21 cellular contexts compared by ENCODE assay signal in the genomic region with DNA sequence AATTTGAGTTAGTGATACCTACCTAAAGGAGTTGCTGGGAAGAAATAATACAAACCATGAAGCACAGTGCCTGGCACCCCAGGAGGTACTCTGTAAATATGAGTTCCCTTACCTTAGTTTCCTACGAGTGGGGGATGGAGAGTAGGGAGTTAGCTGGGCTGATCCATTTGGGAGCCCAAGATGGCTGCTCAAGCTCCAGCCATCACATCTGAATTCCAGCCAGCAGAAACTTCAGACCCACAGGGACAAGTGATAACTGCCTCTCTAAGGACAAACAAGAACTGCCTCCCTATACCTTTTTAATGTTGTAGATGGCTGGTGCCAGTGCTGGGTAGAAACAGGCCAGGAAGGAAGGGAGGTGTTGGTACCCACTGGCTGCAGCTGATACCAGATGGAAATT. TPM values are rescaled to one million over a fixed set of nuclear protein-coding genes. Genes with fewer than 3 reads are reported as not detected.
DNase-seq lines count a peak whose midpoint lies in the region; TF ChIP-seq lines count a peak whose summit lies in the region.
"Had no signal": no experiment of that assay in that cellular context is flagged by ENCODE, and none has a peak within 500 bp of the region (broad histone marks: within the 10 kb centered on the region; RNA-seq: fewer than 3 reads in every experiment).

No MANE protein-coding gene starts in this region.

- TF ChIP-seq CTCF in HEK293 (tag by site-specific recombination; IDR thresholded peaks at IDR 0.05), result no peak
- TF ChIP-seq CTCF in spleen (IDR thresholded peaks at IDR 0.05 in 8 of 11, conservative IDR thresholded peaks at IDR 0.05 in 3 of 11), result no peak
- no peak for TF ChIP-seq CTCF in CD14-positive monocyte (IDR thresholded peaks at IDR 0.05)

- no peak overlapping the region for H3K4me3 Mint-ChIP-seq in activated naive CD4-positive, alpha-beta T cell treated with anti-CD3 and anti-CD28 coated beads, Interleukin-2, amount 10 ng/mL, durations not matched to agents 7 days and 5 days
- H3K4me3 Mint-ChIP-seq in CD14-positive monocyte, result no peak overlapping the region

- TF ChIP-seq POLR2A in spleen (IDR thresholded peaks at IDR 0.05), result no peak

- WGBS in spleen, 5 donors, result 86 to 100% (median 95%) methylated on average over 1 of the region's 1 CpG

- H3K27ac Mint-ChIP-seq in activated naive CD4-positive, alpha-beta T cell treated with anti-CD3 and anti-CD28 coated beads, Interleukin-2, amount 10 ng/mL, durations not matched to agents 7 days and 5 days, result peak overlapping the region; percentile 87
- peak overlapping the region in 1 of 7 donors; percentile 58 for H3K27ac Mint-ChIP-seq in CD14-positive monocyte

- H3K9me3 ChIP-seq in HEK293 (ENCODE audit: control insufficient read depth, insufficient read depth, low read depth, low read length), result no peaks in the 10 kb centered on the region
- H3K9me3 ChIP-seq in effector memory CD4-positive, alpha-beta T cell (ENCODE audit: control insufficient read depth, low read length), result peaks cover 7% of the 10 kb centered on the region
- peaks cover 0 to 28% (median 18%) of the 10 kb centered on the region in 8 donors for H3K9me3 ChIP-seq in spleen
- H3K9me3 ChIP-seq: HAP-1 had no signal

- DNase-seq in activated naive CD4-positive, alpha-beta T cell treated with anti-CD3 and anti-CD28 coated beads, Interleukin-2, amount 10 ng/mL, durations not matched to agents 7 days and 5 days, result no peak
- DNase-seq in activated naive CD4-positive, alpha-beta T cell (lab: John Stamatoyannopoulos, UW), result no peak
- no peak for DNase-seq in effector memory CD4-positive, alpha-beta T cell
- no peak for DNase-seq in spleen
- no peak for DNase-seq in NAMALWA (ENCODE audit: low spot score)
- no peak for DNase-seq in CD14-positive monocyte (ENCODE audit: low spot score)
- DNase-seq: ACHN; C1 segment of cervical spinal cord; DMS153; GDM1; KBM-7; NCI-H187; NCI-H2107; NCI-H510A; NCI-H748 treated with DMSO at 0.1 percent for 48 hours; NK-92 treated with Interleukin-12 subunit alpha and Interleukin-12 subunit beta, amount 100 ng/mL, for 24 hours; OCI-M1; Right ventricle myocardium superior had no signal

- intact Hi-C loops in spleen (cut with DNase I; ENCODE audit: low total_unique reads) (no loop called here), CD14-positive monocyte (cut with micrococcal nuclease) (no loop called here)

- H3K4me1 Mint-ChIP-seq in activated naive CD4-positive, alpha-beta T cell treated with anti-CD3 and anti-CD28 coated beads, Interleukin-2, amount 10 ng/mL, durations not matched to agents 7 days and 5 days, result peaks cover 27% of the 10 kb centered on the region
- no peaks in the 10 kb centered on the region for H3K4me1 Mint-ChIP-seq in CD14-positive monocyte

- H3K4me1 ChIP-seq in HEK293 (ENCODE audit: control insufficient read depth, insufficient read depth, low read length), result no peaks in the 10 kb centered on the region
- peaks cover 24% of the 10 kb centered on the region for H3K4me1 ChIP-seq in effector memory CD4-positive, alpha-beta T cell (ENCODE audit: control insufficient read depth, insufficient read depth, low read length, poor library complexity, severe bottlenecking)
- H3K4me1 ChIP-seq in spleen, result peaks cover 0 to 20% (median 0%) of the 10 kb centered on the region in 6 donors
- H3K4me1 ChIP-seq: HAP-1 had no signal

- POLR2A ChIA-PET in HEK293 (lab: Yijun Ruan, JAX), result no interaction called here

- H3K36me3 ChIP-seq in HEK293 (ENCODE audit: control insufficient read depth in 2 of 2, insufficient read depth in 1 of 2, low read length in 2 of 2) (no peaks in the 10 kb centered on the region), spleen (peaks cover 0 to 94% (median 40%) of the 10 kb centered on the region in 6 donors)
- no peaks in the 10 kb centered on the region for H3K36me3 ChIP-seq in effector memory CD4-positive, alpha-beta T cell (ENCODE audit: control insufficient read depth, insufficient read depth, low read length)
- H3K36me3 ChIP-seq: HAP-1 had no signal

- H3K36me3 Mint-ChIP-seq in activated naive CD4-positive, alpha-beta T cell treated with anti-CD3 and anti-CD28 coated beads, Interleukin-2, amount 10 ng/mL, durations not matched to agents 7 days and 5 days, result peaks cover 47% of the 10 kb centered on the region
- H3K36me3 Mint-ChIP-seq in CD14-positive monocyte, result peaks cover 52 to 53% of the 10 kb centered on the region in 2 donors

- H3K9me3 Mint-ChIP-seq in activated naive CD4-positive, alpha-beta T cell treated with anti-CD3 and anti-CD28 coated beads, Interleukin-2, amount 10 ng/mL, durations not matched to agents 7 days and 5 days, result peaks cover 23% of the 10 kb centered on the region
- H3K9me3 Mint-ChIP-seq in CD14-positive monocyte, result peaks cover 18 to 32% (median 27%) of the 10 kb centered on the region in 7 donors

- CTCF ChIA-PET in activated naive CD4-positive, alpha-beta T cell treated with anti-CD3 and anti-CD28 coated beads, Interleukin-2, amount 10 ng/mL, durations not matched to agents 7 days and 5 days (lab: Charles Lee), result interaction anchor here (1.7 to 1.8 kb wide), 2 partner anchors 17 to 34 kb away, joined by 4 to 5 read pairs; no protein-coding TSS in a partner anchor
- CTCF ChIA-PET in HEK293 (lab: Yijun Ruan, JAX), result interaction anchor here (0.7 to 3.8 kb wide), 2 partner anchors 8 to 26 kb away, joined by 3 to 18 read pairs; no protein-coding TSS in a partner anchor

- H3K27ac ChIP-seq in HEK293 (ENCODE audit: extremely low read depth, low read depth, low read length) (no peak overlapping the region), spleen (peak overlapping the region in 6 of 8 donors; percentile 20 to 73 (median 56))
- H3K27ac ChIP-seq in effector memory CD4-positive, alpha-beta T cell (ENCODE audit: insufficient read depth, low read length, poor library complexity, severe bottlenecking), result peak overlapping the region; percentile 71

- H3K4me3 ChIP-seq in HEK293 (ENCODE audit: low read depth, low read length) (no peak overlapping the region), spleen (no peak overlapping the region)
- no peak overlapping the region for H3K4me3 ChIP-seq in effector memory CD4-positive, alpha-beta T cell (ENCODE audit: insufficient read depth, low read depth, low read length, poor library complexity, severe bottlenecking)
- H3K4me3 ChIP-seq: HAP-1 had no signal

- no peaks in the 10 kb centered on the region for H3K27me3 ChIP-seq in effector memory CD4-positive, alpha-beta T cell (replicated peaks; ENCODE audit: control insufficient read depth, insufficient read depth, low read length, poor library complexity, severe bottlenecking)
- no peaks in the 10 kb centered on the region for H3K27me3 ChIP-seq in spleen (replicated peaks in 1 of 7)

- no peaks in the 10 kb centered on the region for H3K27me3 Mint-ChIP-seq in activated naive CD4-positive, alpha-beta T cell treated with anti-CD3 and anti-CD28 coated beads, Interleukin-2, amount 10 ng/mL, durations not matched to agents 7 days and 5 days
- peaks cover 0 to 2% (median 0%) of the 10 kb centered on the region in 3 donors for H3K27me3 Mint-ChIP-seq in CD14-positive monocyte (ENCODE audit: low read depth in 3 of 3)

TF ChIP-seq in HEK293, 187 proteins besides CTCF, POLR2A, EP300 and RAD21:
- TF ChIP-seq, protein P1, sequence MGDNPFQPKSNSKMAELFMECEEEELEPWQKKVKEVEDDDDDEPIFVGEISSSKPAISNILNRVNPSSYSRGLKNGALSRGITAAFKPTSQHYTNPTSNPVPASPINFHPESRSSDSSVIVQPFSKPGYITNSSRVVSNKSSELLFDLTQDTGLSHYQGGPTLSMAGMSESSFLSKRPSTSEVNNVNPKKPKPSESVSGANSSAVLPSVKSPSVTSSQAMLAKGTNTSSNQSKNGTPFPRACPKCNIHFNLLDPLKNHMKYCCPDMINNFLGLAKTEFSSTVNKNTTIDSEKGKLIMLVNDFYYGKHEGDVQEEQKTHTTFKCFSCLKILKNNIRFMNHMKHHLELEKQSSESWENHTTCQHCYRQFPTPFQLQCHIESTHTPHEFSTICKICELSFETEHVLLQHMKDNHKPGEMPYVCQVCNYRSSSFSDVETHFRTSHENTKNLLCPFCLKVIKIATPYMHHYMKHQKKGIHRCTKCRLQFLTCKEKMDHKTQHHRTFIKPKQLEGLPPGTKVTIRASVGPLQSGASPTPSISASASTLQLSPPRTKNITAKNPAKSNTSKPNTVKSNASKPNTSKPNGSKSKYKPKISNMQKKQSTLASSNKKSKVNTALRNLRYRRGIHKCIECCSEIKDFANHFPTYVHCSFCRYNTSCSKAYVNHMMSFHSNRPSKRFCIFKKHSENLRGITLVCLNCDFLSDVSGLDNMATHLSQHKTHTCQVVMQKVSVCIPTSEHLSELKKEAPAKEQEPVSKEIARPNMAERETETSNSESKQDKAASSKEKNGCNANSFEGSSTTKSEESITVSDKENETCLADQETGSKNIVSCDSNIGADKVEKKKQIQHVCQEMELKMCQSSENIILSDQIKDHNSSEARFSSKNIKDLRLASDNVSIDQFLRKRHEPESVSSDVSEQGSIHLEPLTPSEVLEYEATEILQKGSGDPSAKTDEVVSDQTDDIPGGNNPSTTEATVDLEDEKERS (tag by site-specific recombination; IDR thresholded peaks at IDR 0.05), result peak; percentile 87; the same call in 1 of the 2 replicates
- TF ChIP-seq HOXA7 (CRISPR knock-in tag; IDR thresholded peaks at IDR 0.05; ENCODE audit: borderline replicate concordance), result no peak
- TF ChIP-seq SETDB1 (IDR thresholded peaks at IDR 0.05; ENCODE audit: insufficient read length, low read length), result peak; percentile 80
- TF ChIP-seq, protein P2, sequence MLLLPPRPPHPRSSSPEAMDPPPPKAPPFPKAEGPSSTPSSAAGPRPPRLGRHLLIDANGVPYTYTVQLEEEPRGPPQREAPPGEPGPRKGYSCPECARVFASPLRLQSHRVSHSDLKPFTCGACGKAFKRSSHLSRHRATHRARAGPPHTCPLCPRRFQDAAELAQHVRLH (tag by site-specific recombination; IDR thresholded peaks at IDR 0.05), result peak; percentile 72; the same call in 1 of the 2 replicates

RNA-seq across cellular contexts. Expression of a gene that starts 22.7 kb away (rescaled TPM):
- under 1 TPM in 2 of 7 donors, not detected in 5; 0.13 to 0.47 TPM for total RNA-seq in spleen
- under 1 TPM in 1 of 3 donors, not detected in 2; 0.06 TPM for polyA plus RNA-seq in spleen
- not detected for polyA plus RNA-seq in CD14-positive monocyte
- total RNA-seq: Daoy, Right ventricle myocardium superior had no signal

RNA-seq across cellular contexts. Expression of a gene that starts 43.3 kb away (rescaled TPM):
- 10 to 100 TPM in 6 of 7 donors, 1 to 10 TPM in 1; 9.9 to 50.1 (median 18.6) TPM for total RNA-seq in spleen
- polyA plus RNA-seq in spleen (10 to 100 TPM; 16.4 to 26.8 (median 16.6) TPM), CD14-positive monocyte (not detected)

Comparison
In these comparisons a context has a peak if more than half of its experiments do, and no peak if none do; other contexts are left out.
1. RNA of a gene that starts 43.3 kb away (polyA plus RNA-seq): 16.4 to 26.8 TPM in spleen; not detected in CD14-positive monocyte; every median in the first group is over 10 times any median in the second.